Comparison of ENCODE assay signal across 26 cellular contexts in the genomic region with DNA sequence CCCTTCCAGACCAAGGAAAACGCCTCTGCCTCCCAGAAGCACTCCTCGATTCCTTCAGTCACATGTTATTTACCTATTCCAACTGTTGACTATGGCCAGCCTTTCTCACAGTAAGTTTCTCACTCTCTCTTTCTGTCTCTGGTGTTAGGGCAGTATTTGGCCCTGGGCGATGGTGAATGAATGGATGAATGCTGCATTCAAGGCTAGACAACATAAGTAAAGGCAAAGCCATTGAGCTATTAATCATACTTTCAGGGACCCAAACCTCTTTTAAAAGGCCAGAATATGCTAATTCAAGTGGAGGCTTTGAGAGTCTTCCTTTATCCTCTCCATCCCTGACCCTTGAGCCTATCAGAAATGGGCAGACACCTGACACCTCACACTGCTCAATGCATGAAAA.
"Had no signal": no experiment of that assay in that cellular context is flagged by ENCODE, and none has a peak within 500 bp of the region (broad histone marks: within the 10 kb centered on the region; RNA-seq: fewer than 3 reads in every experiment).

No MANE protein-coding gene starts in this region.

- H3K4me1 ChIP-seq: breast epithelium had no signal

- H3K9me3 Mint-ChIP-seq: activated CD8-positive, alpha-beta T cell treated with anti-CD3 and anti-CD28 coated beads for 36 hours; activated T-cell treated with anti-CD3 and anti-CD28 coated beads, Interleukin-2, amount 50 U/mL, for 72 hours; activated T-helper 2 cell treated with anti-CD3 and anti-CD28 coated beads, Interferon-gamma antibody, Interleukin-2, Interleukin-4, amounts not matched to agents 10 μg/mL and 5 μg/mL and 100 μg/mL, durations not matched to agents 14 hours and 24 hours and 36 hours had no signal

- H3K9me3 ChIP-seq: breast epithelium, SK-N-SH had no signal

- DNase-seq: activated CD4-positive, alpha-beta T cell treated with anti-CD3 and anti-CD28 coated beads, Interleukin-2, amount 50 U/mL, for 1 hour; activated CD4-positive, CD25-positive, alpha-beta regulatory T cell; activated CD8-positive, alpha-beta memory T cell treated with anti-CD3 and anti-CD28 coated beads, Interleukin-2, amount 50 U/mL, for 4 hours; activated CD8-positive, alpha-beta T cell treated with anti-CD3 and anti-CD28 coated beads for 36 hours; activated gamma-delta T cell treated with Interleukin-2 at 50 U/mL for 16 hours; activated naive CD4-positive, alpha-beta T cell treated with anti-CD3 and anti-CD28 coated beads, Interleukin-2, amount 50 U/mL, for 16 hours; activated T-cell treated with anti-CD3 and anti-CD28 coated beads, Interleukin-2, amount 50 U/mL, for 72 hours; aorta; central memory CD4-positive, alpha-beta T cell; Karpas-422; NCI-H1048; NCI-H146; NCI-H187 treated with DMSO at 0.1 percent for 48 hours; NCI-H2081 treated with DMSO at 0.1 percent for 48 hours; NCI-H2171 treated with DMSO at 0.1 percent for 48 hours; NCI-H226; NCI-H526 treated with DMSO at 0.1 percent for 48 hours; NCI-H82; NK-92 treated with Interleukin-12 subunit alpha and Interleukin-12 subunit beta, amount 100 ng/mL, for 24 hours; OCI-M1; RPMI8226; SK-N-SH; T-helper 1 cell had no signal

- H3K9ac ChIP-seq: SK-N-SH had no signal

- H3K4me3 ChIP-seq: breast epithelium had no signal

- H3K36me3 ChIP-seq: breast epithelium had no signal

- H3K4me2 ChIP-seq: SK-N-SH had no signal

- H3K4me3 Mint-ChIP-seq: activated CD8-positive, alpha-beta T cell treated with anti-CD3 and anti-CD28 coated beads for 36 hours; activated T-cell treated with anti-CD3 and anti-CD28 coated beads, Interleukin-2, amount 50 U/mL, for 72 hours had no signal

- H3K27ac ChIP-seq: breast epithelium, VCaP had no signal

- H3K27ac Mint-ChIP-seq: activated CD8-positive, alpha-beta T cell treated with anti-CD3 and anti-CD28 coated beads for 36 hours; activated T-cell treated with anti-CD3 and anti-CD28 coated beads, Interleukin-2, amount 50 U/mL, for 72 hours; activated T-helper 2 cell treated with anti-CD3 and anti-CD28 coated beads, Interferon-gamma antibody, Interleukin-2, Interleukin-4, amounts not matched to agents 10 μg/mL and 5 μg/mL and 100 μg/mL, durations not matched to agents 14 hours and 24 hours and 36 hours had no signal

- H3K27me3 ChIP-seq: breast epithelium had no signal
